25 cellular contexts compared by ENCODE assay signal in genomic region chr3:128935922-128936321, GRCh38. TPM values are rescaled to one million over a fixed set of nuclear protein-coding genes. Genes with fewer than 3 reads are reported as not detected.
"Had no signal": no experiment of that assay in that cellular context is flagged by ENCODE, and none has a peak within 500 bp of the region (broad histone marks: within the 10 kb centered on the region; RNA-seq: fewer than 3 reads in every experiment).

No MANE protein-coding gene starts in this region.

- DNase-seq: activated B cell treated with CpG ODN at 0.5 μM for 24 hours; activated CD4-positive, alpha-beta T cell treated with anti-CD3 and anti-CD28 coated beads, Interleukin-2, amount 50 U/mL, for 1 hour; activated CD8-positive, alpha-beta T cell treated with anti-CD3 and anti-CD28 coated beads, Interleukin-2, amount 10 ng/mL, durations not matched to agents 7 days and 5 days; activated gamma-delta T cell; activated naive CD4-positive, alpha-beta T cell treated with anti-CD3 and anti-CD28 coated beads, Interleukin-2, amount 10 ng/mL, durations not matched to agents 7 days and 5 days; activated naive CD8-positive, alpha-beta T cell treated with anti-CD3 and anti-CD28 coated beads, Interleukin-2, amount 10 ng/mL, durations not matched to agents 7 days and 5 days; activated T-cell treated with anti-CD3 and anti-CD28 coated beads, Interleukin-2, amount 50 U/mL, for 24 hours; central memory CD4-positive, alpha-beta T cell; foreskin keratinocyte; heart left ventricle; hypothalamus; immature natural killer cell; left lung; mucosa of descending colon; retina; stimulated activated CD4-positive, alpha-beta T cell treated with anti-CD3 and anti-CD28 coated beads, Interleukin-1b, Interleukin-23, amount 100 ng/mL, for 48 hours; stimulated activated CD4-positive, alpha-beta T cell treated with anti-CD3 and anti-CD28 coated beads, Interleukin-4, amount 100 ng/mL, for 4 hours; stimulated activated CD8-positive, alpha-beta memory T cell treated with anti-CD3 and anti-CD28 coated beads, Interleukin-4, amount 100 ng/mL, for 48 hours; stimulated activated naive B cell treated with anti-CD40 and anti-IgM and Interleukin-4, amounts not matched to agents 10 μg/mL and 1 μg/mL and 100 μg/mL, for 72 hours; stomach; T-helper 1 cell; thyroid gland; upper lobe of right lung had no signal

- H3K36me3 Mint-ChIP-seq: activated naive CD4-positive, alpha-beta T cell treated with anti-CD3 and anti-CD28 coated beads, Interleukin-2, amount 10 ng/mL, durations not matched to agents 7 days and 5 days; activated naive CD8-positive, alpha-beta T cell treated with anti-CD3 and anti-CD28 coated beads, Interleukin-2, amount 10 ng/mL, durations not matched to agents 7 days and 5 days; immature natural killer cell; natural killer cell treated with Interleukin-12 subunit alpha and Interleukin-12 subunit beta and Interleukin-15 and Interleukin-18, amount 100 ng/mL, for 72 hours; stimulated activated naive B cell treated with anti-CD40 and anti-IgM and Interleukin-4, amounts not matched to agents 10 μg/mL and 1 μg/mL and 100 μg/mL, for 72 hours had no signal

- H3K4me3 Mint-ChIP-seq: activated B cell treated with CpG ODN at 0.5 μM for 24 hours; activated CD8-positive, alpha-beta T cell treated with anti-CD3 and anti-CD28 coated beads, Interleukin-2, amount 10 ng/mL, durations not matched to agents 7 days and 5 days; activated naive CD4-positive, alpha-beta T cell treated with anti-CD3 and anti-CD28 coated beads, Interleukin-2, amount 10 ng/mL, durations not matched to agents 7 days and 5 days; activated naive CD8-positive, alpha-beta T cell treated with anti-CD3 and anti-CD28 coated beads, Interleukin-2, amount 10 ng/mL, durations not matched to agents 7 days and 5 days; activated T-cell treated with anti-CD3 and anti-CD28 coated beads, Interleukin-2, amount 50 U/mL, for 24 hours; immature natural killer cell; natural killer cell treated with Interleukin-12 subunit alpha and Interleukin-12 subunit beta and Interleukin-15 and Interleukin-18, amount 100 ng/mL, for 72 hours; stimulated activated naive B cell treated with anti-CD40 and anti-IgM and Interleukin-4, amounts not matched to agents 10 μg/mL and 1 μg/mL and 100 μg/mL, for 72 hours; T-helper 2 cell treated with Interferon-gamma antibody and Interleukin-4, amounts not matched to agents 5 μg/mL and 100 μg/mL, for 36 hours had no signal

- H3K27ac Mint-ChIP-seq: activated B cell treated with CpG ODN at 0.5 μM for 24 hours; activated CD8-positive, alpha-beta T cell treated with anti-CD3 and anti-CD28 coated beads, Interleukin-2, amount 10 ng/mL, durations not matched to agents 7 days and 5 days; activated naive CD4-positive, alpha-beta T cell treated with anti-CD3 and anti-CD28 coated beads, Interleukin-2, amount 10 ng/mL, durations not matched to agents 7 days and 5 days; activated naive CD8-positive, alpha-beta T cell treated with anti-CD3 and anti-CD28 coated beads, Interleukin-2, amount 10 ng/mL, durations not matched to agents 7 days and 5 days; activated T-cell treated with anti-CD3 and anti-CD28 coated beads, Interleukin-2, amount 50 U/mL, for 24 hours; immature natural killer cell; natural killer cell treated with Interleukin-12 subunit alpha and Interleukin-12 subunit beta and Interleukin-15 and Interleukin-18, amount 100 ng/mL, for 72 hours; stimulated activated naive B cell treated with anti-CD40 and anti-IgM and Interleukin-4, amounts not matched to agents 10 μg/mL and 1 μg/mL and 100 μg/mL, for 72 hours; T-helper 2 cell treated with Interferon-gamma antibody and Interleukin-4, amounts not matched to agents 5 μg/mL and 100 μg/mL, for 36 hours had no signal

- H3K4me1 Mint-ChIP-seq: activated B cell treated with CpG ODN at 0.5 μM for 24 hours; activated naive CD4-positive, alpha-beta T cell treated with anti-CD3 and anti-CD28 coated beads, Interleukin-2, amount 10 ng/mL, durations not matched to agents 7 days and 5 days; activated naive CD8-positive, alpha-beta T cell treated with anti-CD3 and anti-CD28 coated beads, Interleukin-2, amount 10 ng/mL, durations not matched to agents 7 days and 5 days; immature natural killer cell; stimulated activated naive B cell treated with anti-CD40 and anti-IgM and Interleukin-4, amounts not matched to agents 10 μg/mL and 1 μg/mL and 100 μg/mL, for 72 hours had no signal

- H3K27me3 Mint-ChIP-seq: activated T-cell treated with anti-CD3 and anti-CD28 coated beads, Interleukin-2, amount 50 U/mL, for 24 hours had no signal

- ATAC-seq: activated CD8-positive, alpha-beta T cell treated with anti-CD3 and anti-CD28 coated beads, Interleukin-2, amount 10 ng/mL, durations not matched to agents 7 days and 5 days; left lung; mucosa of descending colon; stimulated activated naive B cell treated with anti-CD40 and anti-IgM and Interleukin-4, amounts not matched to agents 10 μg/mL and 1 μg/mL and 100 μg/mL, for 72 hours; upper lobe of right lung had no signal

- H3K9me3 Mint-ChIP-seq: activated B cell treated with CpG ODN at 0.5 μM for 24 hours; activated naive CD4-positive, alpha-beta T cell treated with anti-CD3 and anti-CD28 coated beads, Interleukin-2, amount 10 ng/mL, durations not matched to agents 7 days and 5 days; activated naive CD8-positive, alpha-beta T cell treated with anti-CD3 and anti-CD28 coated beads, Interleukin-2, amount 10 ng/mL, durations not matched to agents 7 days and 5 days; activated T-cell treated with anti-CD3 and anti-CD28 coated beads, Interleukin-2, amount 50 U/mL, for 24 hours; immature natural killer cell; natural killer cell treated with Interleukin-12 subunit alpha and Interleukin-12 subunit beta and Interleukin-15 and Interleukin-18, amount 100 ng/mL, for 72 hours; stimulated activated naive B cell treated with anti-CD40 and anti-IgM and Interleukin-4, amounts not matched to agents 10 μg/mL and 1 μg/mL and 100 μg/mL, for 72 hours; T-helper 2 cell treated with Interferon-gamma antibody and Interleukin-4, amounts not matched to agents 5 μg/mL and 100 μg/mL, for 36 hours had no signal

RNA-seq across cellular contexts. Expression of gene CFAP92, which starts 58.0 kb away (rescaled TPM):
- total RNA-seq: activated B cell treated with CpG ODN at 0.5 μM for 24 hours had no signal
